9 cellular contexts compared by ENCODE assay signal in the genomic region with DNA sequence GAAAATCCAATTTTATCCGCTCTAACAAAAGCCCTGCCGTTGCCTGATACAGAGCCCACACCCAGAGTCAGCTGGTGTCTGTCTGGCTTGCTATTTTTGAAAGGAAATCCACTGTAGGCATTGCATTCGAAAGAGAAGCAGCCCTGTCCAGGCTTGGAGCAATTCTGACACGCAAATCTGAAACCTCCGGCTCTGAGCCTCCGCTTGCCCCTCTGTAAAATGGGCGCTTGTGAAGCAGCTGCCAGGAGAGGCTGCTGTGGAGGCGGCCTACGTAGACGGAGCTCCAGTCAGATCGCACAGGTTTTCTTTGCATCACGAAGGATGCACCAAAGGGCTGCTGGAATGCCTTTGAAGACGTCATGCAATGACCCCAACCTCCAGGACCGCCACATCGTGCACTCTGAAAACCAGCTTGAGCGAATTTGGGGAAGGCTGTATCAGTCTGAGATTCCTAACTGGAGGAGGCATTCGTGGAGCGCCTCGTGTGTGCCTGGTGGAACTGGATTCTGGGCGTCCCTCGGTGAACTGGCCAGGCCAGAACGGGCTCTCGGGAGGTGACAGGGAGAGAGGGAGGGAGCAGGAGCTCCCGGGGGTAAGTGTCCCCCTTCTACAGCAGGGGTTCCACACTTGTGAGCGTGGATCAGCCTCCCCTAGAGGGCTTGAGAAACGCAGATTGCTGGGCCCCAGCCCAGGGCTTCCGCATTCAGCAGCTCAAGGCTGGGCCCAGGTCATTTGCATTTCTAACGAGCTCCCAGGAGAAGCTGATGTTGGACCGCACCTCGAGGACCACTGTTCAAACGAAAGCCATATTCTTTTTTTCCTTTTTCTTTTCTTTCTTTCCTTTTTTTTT.
DNase-seq lines count a peak whose midpoint lies in the region; ATAC-seq, FAIRE-seq and TF ChIP-seq lines count a peak whose summit lies in the region.
"Had no signal": no experiment of that assay in that cellular context is flagged by ENCODE, and none has a peak within 500 bp of the region (broad histone marks: within the 10 kb centered on the region; RNA-seq: fewer than 3 reads in every experiment).

No MANE protein-coding gene starts in this region.

- H3K9me1 ChIP-seq in K562 (ENCODE audit: control insufficient read depth, insufficient read depth, low read length), result no peaks in the 10 kb centered on the region

- H3K4me1 Mint-ChIP-seq in stimulated activated naive CD8-positive, alpha-beta T cell treated with anti-CD3 and anti-CD28 coated beads, Interleukin-15, amount 100 ng/mL, for 72 hours, result peaks cover 14% of the 10 kb centered on the region

- no peaks in the 10 kb centered on the region for H4K20me1 ChIP-seq in KMS-11 (ENCODE audit: insufficient read depth)
- no peaks in the 10 kb centered on the region for H4K20me1 ChIP-seq in K562 (replicated peaks; ENCODE audit: control insufficient read depth, insufficient read depth, low read length)

- no peak for DNase-seq in A673 (ENCODE audit: low spot score)
- DNase-seq in K562 (ENCODE audit: extremely low read depth in 1 of 4, low spot score in 3 of 4), result no peak
- no peak for DNase-seq in kidney
- peak; percentile 34 to 36 for DNase-seq in stimulated activated naive CD8-positive, alpha-beta T cell treated with anti-CD3 and anti-CD28 coated beads, Interleukin-15, amount 100 ng/mL, for 72 hours
- DNase-seq in SW480 (ENCODE audit: low spot score), result no peak
- no peak for DNase-seq in amniotic stem cell (lab: John Stamatoyannopoulos, UW)

- H3K36me3 ChIP-seq in A673 (ENCODE audit: insufficient read depth, low read length, poor library complexity, severe bottlenecking) (no peaks in the 10 kb centered on the region), KMS-11 (ENCODE audit: insufficient read depth) (no peaks in the 10 kb centered on the region), K562 (ENCODE audit: control insufficient read depth, insufficient read depth, low read length) (no peaks in the 10 kb centered on the region), kidney (ENCODE audit: control insufficient read depth in 1 of 2, insufficient read depth in 2 of 2, low read length in 2 of 2) (no peaks in the 10 kb centered on the region)

- peak overlapping the region; percentile 79 for H3K4me3 ChIP-seq in A673 (ENCODE audit: low read depth, low read length, poor library complexity, severe bottlenecking)
- H3K4me3 ChIP-seq in KMS-11 (IDR thresholded peaks at IDR 0.05; ENCODE audit: insufficient read depth, low read depth, low read length), result no peak overlapping the region
- H3K4me3 ChIP-seq in K562, result peak overlapping the region; percentile 98
- H3K4me3 ChIP-seq in kidney (ENCODE audit: low read length in 2 of 2), result peak overlapping the region; percentile 7 to 83

- peak overlapping the region; percentile 89 to 91 for H3K4me3 Mint-ChIP-seq in stimulated activated naive CD8-positive, alpha-beta T cell treated with anti-CD3 and anti-CD28 coated beads, Interleukin-15, amount 100 ng/mL, for 72 hours

- CTCF ChIA-PET in A673 (lab: Charles Lee), result interaction anchor here (0.8 to 1.2 kb wide), 2 partner anchors 37 to 318 kb away, joined by 3 to 4 read pairs; no protein-coding TSS in a partner anchor
- CTCF ChIA-PET in K562 (lab: Yijun Ruan, JAX; ENCODE audit: low intra/inter-chr PET ratio), result interaction anchor here (1.2 to 1.7 kb wide), 3 partner anchors 38 to 367 kb away, joined by 4 to 5 read pairs (median 5); no protein-coding TSS in a partner anchor

- POLR2A ChIA-PET in A673 (lab: Charles Lee; ENCODE audit: low non-redundant PET), result no interaction called here
- POLR2A ChIA-PET in K562 (lab: Yijun Ruan, JAX), result interaction anchor here (0.8 to 1.5 kb wide), 4 partner anchors 8 to 390 kb away, joined by 3 to 5 read pairs (median 4); partner anchors contain the start of gene ERCC4

- in situ Hi-C loops in K562 (cut with MboI), result loop anchor here (5.0 kb wide), 1 partner anchor 364 kb away; the partner anchor contains the start of gene ERCC4

- H3K4me1 ChIP-seq in A673 (ENCODE audit: insufficient read depth, low read length, poor library complexity, severe bottlenecking) (no peaks in the 10 kb centered on the region), KMS-11 (ENCODE audit: low read depth, poor library complexity, severe bottlenecking) (peaks cover 21% of the 10 kb centered on the region), K562 (replicated peaks in 1 of 2; ENCODE audit: control insufficient read depth in 2 of 2, insufficient read depth in 2 of 2, low read length in 2 of 2) (peaks cover 3 to 15% of the 10 kb centered on the region in 2 experiments; a peak in 4 of 5 replicates), kidney (ENCODE audit: control insufficient read depth in 1 of 2, insufficient read depth in 1 of 2, low read depth in 1 of 2, low read length in 2 of 2) (peaks cover 0 to 3% of the 10 kb centered on the region in 2 donors)

- no peaks in the 10 kb centered on the region for H3K27me3 ChIP-seq in A673 (replicated peaks; ENCODE audit: insufficient read depth, low read depth, low read length, poor library complexity)
- H3K27me3 ChIP-seq in KMS-11 (ENCODE audit: insufficient read depth, low read depth), result no peaks in the 10 kb centered on the region
- no peaks in the 10 kb centered on the region for H3K27me3 ChIP-seq in K562 (ENCODE audit: control insufficient read depth in 2 of 2, insufficient read depth in 2 of 2, low read length in 2 of 2)

- H3K9ac ChIP-seq in KMS-11 (no peak overlapping the region), K562 (ENCODE audit: insufficient read depth in 1 of 2, low read depth in 2 of 2, low read length in 2 of 2) (peak overlapping the region in 1 of 2 experiments; percentile 29; a peak in 1 of 4 replicates), kidney (ENCODE audit: low read length in 2 of 2) (peak overlapping the region in 1 of 2 donors; percentile 8)

- no peak for TF ChIP-seq EP300 in K562 (IDR thresholded peaks at IDR 0.05; ENCODE audit: low read length)

- H3K4me2 ChIP-seq in KMS-11 (peak overlapping the region; percentile 15; the same call in 1 of the 2 replicates), K562 (ENCODE audit: insufficient read depth, low read length) (peak overlapping the region; percentile 96)

- H3K9me3 ChIP-seq in A673 (ENCODE audit: low read depth, low read length, poor library complexity, severe bottlenecking), result peaks cover 8% of the 10 kb centered on the region
- H3K9me3 ChIP-seq in K562 (replicated peaks; ENCODE audit: control insufficient read depth, insufficient read depth, low read depth, low read length), result peaks cover 7% of the 10 kb centered on the region
- peaks cover 0 to 15% of the 10 kb centered on the region in 2 donors for H3K9me3 ChIP-seq in kidney (ENCODE audit: control insufficient read depth in 1 of 2, low read length in 2 of 2)

- TF ChIP-seq CTCF in A673 (conservative IDR thresholded peaks at IDR 0.05; ENCODE audit: low read depth, low read length) (no peak), KMS-11 (conservative IDR thresholded peaks at IDR 0.05; ENCODE audit: low read depth, low read length) (no peak), K562 (IDR thresholded peaks at IDR 0.05 in 2 of 3, conservative IDR thresholded peaks at IDR 0.05 in 1 of 3; ENCODE audit: insufficient read depth in 2 of 3, low read depth in 1 of 3, low read length in 3 of 3) (no peak), kidney (IDR thresholded peaks at IDR 0.05; ENCODE audit: borderline replicate concordance, extremely low read depth, insufficient read depth) (no peak)

- H3K27ac Mint-ChIP-seq in stimulated activated naive CD8-positive, alpha-beta T cell treated with anti-CD3 and anti-CD28 coated beads, Interleukin-15, amount 100 ng/mL, for 72 hours, result peak overlapping the region; percentile 33 to 99

- no peak for TF ChIP-seq RAD21 in K562 (CRISPR knock-in tag; conservative IDR thresholded peaks at IDR 0.05 in 1 of 2, IDR thresholded peaks at IDR 0.05 in 1 of 2)

- no peaks in the 10 kb centered on the region for H3K79me2 ChIP-seq in KMS-11 (ENCODE audit: insufficient read depth, low read depth)
- H3K79me2 ChIP-seq in K562 (ENCODE audit: control insufficient read depth, insufficient read depth, low read length), result no peaks in the 10 kb centered on the region

- intact Hi-C loops in A673 (cut with micrococcal nuclease; ENCODE audit: unreplicated experiment), result loop anchor here (5.0 kb wide), 3 partner anchors 34 to 364 kb away; partner anchors contain the start of gene ERCC4
- intact Hi-C loops in K562 (cut with micrococcal nuclease), result no loop called here
- intact Hi-C loops in kidney (cut with DNase I), result no loop called here

- H3K27me3 Mint-ChIP-seq in stimulated activated naive CD8-positive, alpha-beta T cell treated with anti-CD3 and anti-CD28 coated beads, Interleukin-15, amount 100 ng/mL, for 72 hours, result no peaks in the 10 kb centered on the region

- 70% methylated on average over 26 of the region's 31 CpGs for WGBS in K562 (ENCODE audit: insufficient coverage, low coverage, missing lambda C conversion rate)

- H3K27ac ChIP-seq in A673 (ENCODE audit: low read depth, low read length, poor library complexity, severe bottlenecking) (no peak overlapping the region), KMS-11 (no peak overlapping the region), K562 (ENCODE audit: extremely low read depth, low read depth, low read length) (no peak overlapping the region), kidney (ENCODE audit: low read depth in 2 of 2, low read length in 2 of 2) (no peak overlapping the region)

- H2AFZ ChIP-seq in KMS-11 (ENCODE audit: low read depth) (no peak overlapping the region), K562 (ENCODE audit: low read depth, low read length) (no peak overlapping the region; the same call in 1 of the 2 replicates)

- ATAC-seq in GM18873 (IDR thresholded peaks at IDR 0.05; ENCODE audit: low FRiP score, unreplicated experiment) (peak; percentile 5), K562 (no peak)
- ATAC-seq in stimulated activated naive CD8-positive, alpha-beta T cell treated with anti-CD3 and anti-CD28 coated beads, Interleukin-15, amount 100 ng/mL, for 72 hours, result peak; percentile 0

- BruUV-seq in A673 (replicated peaks; lab: Mats Ljungman, UMichigan) (no TSS peak), K562 (replicated peaks; lab: Mats Ljungman, UMichigan) (no TSS peak)

- FAIRE-seq in K562 (lab: Jason Lieb, UNC), result no peak
- FAIRE-seq in kidney (lab: Jason Lieb, UNC), result no peak
- FAIRE-seq: bronchial epithelial cell had no signal

- no peak for TF ChIP-seq POLR2A in K562 (conservative IDR thresholded peaks at IDR 0.05)

- H3K9me3 Mint-ChIP-seq in stimulated activated naive CD8-positive, alpha-beta T cell treated with anti-CD3 and anti-CD28 coated beads, Interleukin-15, amount 100 ng/mL, for 72 hours, result peaks cover 5 to 16% of the 10 kb centered on the region in 2 donors

TF ChIP-seq in K562, 482 proteins besides CTCF, POLR2A, EP300 and RAD21 (continues in another document):
- TF ChIP-seq CHD4 (IDR thresholded peaks at IDR 0.05; ENCODE audit: insufficient read depth, insufficient replicate concordance, low read depth, low read length, poor library complexity, severe bottlenecking) (peak; percentile 96), PHF20 (IDR thresholded peaks at IDR 0.05; ENCODE audit: partially characterized antibody) (peak; percentile 60), CBFA2T3 (IDR thresholded peaks at IDR 0.05) (peak; percentile 31; the same call in 1 of the 2 replicates), HDAC2 (IDR thresholded peaks at IDR 0.05) (peak; percentile 85)

Comparison
In these comparisons a context has a peak if more than half of its experiments do, and no peak if none do; other contexts are left out.
1. DNase-seq: peak in stimulated activated naive CD8-positive, alpha-beta T cell treated with anti-CD3 and anti-CD28 coated beads, Interleukin-15, amount 100 ng/mL, for 72 hours (2 of 2); none in A673 (single experiment), K562 (0 of 4), kidney (single experiment), SW480 (single experiment) and amniotic stem cell (single experiment).